ENCODE assay signal across 9 cellular contexts in the genomic region with DNA sequence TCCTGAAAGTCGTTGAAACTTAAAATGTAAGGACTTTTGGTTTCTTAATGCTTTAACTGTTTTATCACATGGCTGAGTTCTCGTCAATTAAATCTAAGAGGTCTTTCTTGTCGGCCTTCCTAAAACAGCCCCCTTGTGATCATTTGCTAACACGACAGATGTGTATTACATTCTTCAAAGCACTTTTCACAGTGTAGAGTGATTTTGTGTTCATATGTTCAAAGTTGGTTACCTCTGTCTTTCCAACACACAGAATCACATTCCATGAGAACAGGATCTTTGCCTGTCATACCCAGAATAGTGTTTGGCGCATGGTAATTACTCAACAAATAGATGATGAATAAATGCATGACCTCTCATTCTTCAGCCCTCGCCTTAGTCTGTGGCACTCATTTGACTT. TPM values are rescaled to one million over a fixed set of nuclear protein-coding genes. Genes with fewer than 3 reads are reported as not detected.
A peak's percentile ranks its signal among the peaks of the same experiment; 100 is the strongest.
DNase-seq lines count a peak whose midpoint lies in the region; ATAC-seq, FAIRE-seq and TF ChIP-seq lines count a peak whose summit lies in the region.
"Had no signal": no experiment of that assay in that cellular context is flagged by ENCODE, and none has a peak within 500 bp of the region (broad histone marks: within the 10 kb centered on the region; RNA-seq: fewer than 3 reads in every experiment).

No MANE protein-coding gene starts in this region.

- H3K36me3 Mint-ChIP-seq in effector memory CD8-positive, alpha-beta T cell (ENCODE audit: insufficient read depth), result peaks cover 8% of the 10 kb centered on the region
- peaks cover 2% of the 10 kb centered on the region for H3K36me3 Mint-ChIP-seq in activated CD8-positive, alpha-beta memory T cell treated with anti-CD3 and anti-CD28 coated beads, Interleukin-2, amount 10 ng/mL, durations not matched to agents 7 days and 5 days
- H3K36me3 Mint-ChIP-seq: activated naive CD4-positive, alpha-beta T cell treated with anti-CD3 and anti-CD28 coated beads, Interleukin-2, amount 50 U/mL, for 72 hours had no signal

- H3K9me3 Mint-ChIP-seq in effector memory CD8-positive, alpha-beta T cell, result no peaks in the 10 kb centered on the region
- H3K9me3 Mint-ChIP-seq in activated CD8-positive, alpha-beta memory T cell treated with anti-CD3 and anti-CD28 coated beads, Interleukin-2, amount 10 ng/mL, durations not matched to agents 7 days and 5 days (ENCODE audit: low read depth), result no peaks in the 10 kb centered on the region
- H3K9me3 Mint-ChIP-seq: activated naive CD4-positive, alpha-beta T cell treated with anti-CD3 and anti-CD28 coated beads, Interleukin-2, amount 50 U/mL, for 72 hours had no signal

- H3K4me1 Mint-ChIP-seq in effector memory CD8-positive, alpha-beta T cell (ENCODE audit: low read depth in 2 of 2), result peaks cover 13 to 19% of the 10 kb centered on the region in 2 donors
- H3K4me1 Mint-ChIP-seq in activated CD8-positive, alpha-beta memory T cell treated with anti-CD3 and anti-CD28 coated beads, Interleukin-2, amount 10 ng/mL, durations not matched to agents 7 days and 5 days, result peaks cover 9% of the 10 kb centered on the region

- 0 out of 2 replicates have a peak, but pooled peaks have one; percentile 7 for ATAC-seq in IMR-90 (ENCODE audit: low read depth)
- ATAC-seq in effector memory CD8-positive, alpha-beta T cell (replicated peaks), result no peak
- no peak for ATAC-seq in activated CD8-positive, alpha-beta memory T cell treated with anti-CD3 and anti-CD28 coated beads, Interleukin-2, amount 10 ng/mL, durations not matched to agents 7 days and 5 days

- peak overlapping the region; percentile 21; the same call in 1 of the 2 replicates for H3K4ac ChIP-seq in IMR-90 (ENCODE audit: low read depth, low read length)

- dilution Hi-C loops in IMR-90 (cut with HindIII; ENCODE audit: low sequenced_read_pairs, unreplicated experiment), result no loop called here

- no peaks in the 10 kb centered on the region for H3K27me3 ChIP-seq in BJ (ENCODE audit: control insufficient read depth, insufficient read depth, low read length)
- no peaks in the 10 kb centered on the region for H3K27me3 ChIP-seq in IMR-90 (ENCODE audit: control insufficient read depth, insufficient read depth, low read length)
- no peaks in the 10 kb centered on the region for H3K27me3 ChIP-seq in bronchial epithelial cell (ENCODE audit: control insufficient read depth, insufficient read depth, low read length)
- no peaks in the 10 kb centered on the region for H3K27me3 ChIP-seq in mucosa of stomach (ENCODE audit: control insufficient read depth, insufficient read depth, low read length)

- H3K4me3 Mint-ChIP-seq in effector memory CD8-positive, alpha-beta T cell, result no peak overlapping the region
- H3K4me3 Mint-ChIP-seq in activated CD8-positive, alpha-beta memory T cell treated with anti-CD3 and anti-CD28 coated beads, Interleukin-2, amount 10 ng/mL, durations not matched to agents 7 days and 5 days, result no peak overlapping the region

- peak overlapping the region; percentile 80; the same call in 1 of the 2 replicates for H3K27ac ChIP-seq in IMR-90 (ENCODE audit: insufficient read depth, low read length)

- no peak overlapping the region for H2BK120ac ChIP-seq in IMR-90 (ENCODE audit: low read depth, low read length)

- TF ChIP-seq RAD21 in IMR-90 (IDR thresholded peaks at IDR 0.05; ENCODE audit: low read length), result peak; percentile 48

- peaks cover 13% of the 10 kb centered on the region; the same call in 1 of the 2 replicates for H4K20me1 ChIP-seq in IMR-90 (ENCODE audit: insufficient read depth, low read length)

- 0 out of 2 replicates have a peak overlapping the region, but pooled peaks have one; percentile 14 for H3K14ac ChIP-seq in IMR-90 (replicated peaks; ENCODE audit: low read depth, low read length)

- no peaks in the 10 kb centered on the region for H3K27me3 Mint-ChIP-seq in effector memory CD8-positive, alpha-beta T cell
- no peaks in the 10 kb centered on the region for H3K27me3 Mint-ChIP-seq in activated CD8-positive, alpha-beta memory T cell treated with anti-CD3 and anti-CD28 coated beads, Interleukin-2, amount 10 ng/mL, durations not matched to agents 7 days and 5 days

- H2AK9ac ChIP-seq in IMR-90 (replicated peaks; ENCODE audit: low read depth, low read length, poor library complexity), result no peak overlapping the region

- H4K8ac ChIP-seq in IMR-90 (ENCODE audit: low read depth in 2 of 2, low read length in 2 of 2), result peak overlapping the region in 1 of 2 experiments; percentile 3; a peak in 2 of 4 replicates

- H3K18ac ChIP-seq in IMR-90 (ENCODE audit: low read depth, low read length), result no peak overlapping the region

- H3K9me1 ChIP-seq in IMR-90 (ENCODE audit: insufficient read depth, low read length), result peaks cover 13% of the 10 kb centered on the region

- peaks cover 4 to 55% of the 10 kb centered on the region in 2 experiments; a peak in 3 of 4 replicates for H3K79me1 ChIP-seq in IMR-90 (ENCODE audit: low read depth in 1 of 2, low read length in 2 of 2)

- H3K4me3 ChIP-seq in BJ (ENCODE audit: low read depth, low read length) (peak overlapping the region; percentile 80), IMR-90 (ENCODE audit: insufficient read depth, low read depth, low read length) (peak overlapping the region; percentile 70), bronchial epithelial cell (ENCODE audit: low read depth, low read length) (peak overlapping the region; percentile 64), mucosa of stomach (ENCODE audit: low read length) (peak overlapping the region; percentile 97)

- TF ChIP-seq POLR2A in IMR-90 (IDR thresholded peaks at IDR 0.05; ENCODE audit: low read depth, low read length), result no peak

- intact Hi-C loops in IMR-90 (cut with micrococcal nuclease), result loop anchor here (1.0 to 10.0 kb wide), 4 partner anchors 74 to 159 kb away; no protein-coding TSS in a partner anchor

- CTCF ChIA-PET in BJ (lab: Yijun Ruan, JAX), result interaction anchor here (1.8 kb wide), 3 partner anchors 74 to 181 kb away, joined by 3 to 6 read pairs (median 5); no protein-coding TSS in a partner anchor
- CTCF ChIA-PET in IMR-90 (lab: Yijun Ruan, JAX), result no interaction called here
- CTCF ChIA-PET in activated CD8-positive, alpha-beta memory T cell treated with anti-CD3 and anti-CD28 coated beads, Interleukin-2, amount 10 ng/mL, durations not matched to agents 7 days and 5 days (lab: Charles Lee), result interaction anchor here (1.4 kb wide), 1 partner anchor 159 kb away, joined by 4 read pairs; no protein-coding TSS in a partner anchor

- H4K91ac ChIP-seq in IMR-90 (ENCODE audit: insufficient read depth, low read depth, low read length), result no peak overlapping the region

- peak overlapping the region; percentile 64 for H2BK5ac ChIP-seq in IMR-90 (ENCODE audit: low read depth, low read length, poor library complexity, severe bottlenecking)

- no peak overlapping the region for H2AFZ ChIP-seq in IMR-90 (replicated peaks; ENCODE audit: low read length, poor library complexity)

- H3K56ac ChIP-seq in IMR-90 (ENCODE audit: extremely low read depth, insufficient read depth, low read length), result 0 out of 2 replicates have a peak overlapping the region, but pooled peaks have one; percentile 79

- POLR2A ChIA-PET in BJ (lab: Charles Lee) (no interaction called here), IMR-90 (lab: Charles Lee; ENCODE audit: unreplicated experiment) (no interaction called here)

- no peaks in the 10 kb centered on the region for H3K36me3 ChIP-seq in BJ (ENCODE audit: control insufficient read depth, insufficient read depth, low read length)
- peaks cover 3% of the 10 kb centered on the region; the same call in 1 of the 2 replicates for H3K36me3 ChIP-seq in IMR-90 (ENCODE audit: control insufficient read depth, insufficient read depth, low read length)
- peaks cover 3% of the 10 kb centered on the region for H3K36me3 ChIP-seq in bronchial epithelial cell (ENCODE audit: control insufficient read depth, insufficient read depth, low read length)
- no peaks in the 10 kb centered on the region for H3K36me3 ChIP-seq in mucosa of stomach (ENCODE audit: control insufficient read depth, insufficient read depth, low read length)

- H4K5ac ChIP-seq in IMR-90 (ENCODE audit: low read depth, low read length), result no peak overlapping the region

- no peak for DNase-seq in BJ (ENCODE audit: low read depth)
- DNase-seq in IMR-90, result peak; percentile 53
- DNase-seq in bronchial epithelial cell (ENCODE audit: low read depth), result peak; percentile 41
- DNase-seq in effector memory CD8-positive, alpha-beta T cell, result no peak
- DNase-seq in urothelium cell line (ENCODE audit: low spot score), result no peak
- no peak for DNase-seq in NCI-H1930 (lab: John Stamatoyannopoulos, UW)
- DNase-seq in activated CD8-positive, alpha-beta memory T cell treated with anti-CD3 and anti-CD28 coated beads, Interleukin-2, amount 10 ng/mL, durations not matched to agents 7 days and 5 days, result no peak

- H2AK5ac ChIP-seq in IMR-90 (ENCODE audit: low read depth, low read length), result peak overlapping the region; percentile 16; the same call in 1 of the 2 replicates

- TF ChIP-seq CTCF in BJ (IDR thresholded peaks at IDR 0.05; ENCODE audit: insufficient read depth, low read depth, low read length) (peak; percentile 40), IMR-90 (conservative IDR thresholded peaks at IDR 0.05; ENCODE audit: low read depth, low read length) (peak; percentile 31; the same call in 1 of the 2 replicates), bronchial epithelial cell (IDR thresholded peaks at IDR 0.05; ENCODE audit: insufficient read depth, low read length, severe bottlenecking) (peak; percentile 15)

- peak overlapping the region; percentile 95 for H3K4me2 ChIP-seq in IMR-90 (ENCODE audit: low read depth, low read length)

- peaks cover 5% of the 10 kb centered on the region for H3K4me1 ChIP-seq in IMR-90 (ENCODE audit: control insufficient read depth, insufficient read depth, low read length)
- peaks cover 6% of the 10 kb centered on the region for H3K4me1 ChIP-seq in mucosa of stomach (ENCODE audit: control insufficient read depth, insufficient read depth, low read length)

- in situ Hi-C loops in IMR-90 (cut with MboI; ENCODE audit: low sequenced_read_pairs), result no loop called here

- no peak overlapping the region for H2BK20ac ChIP-seq in IMR-90 (ENCODE audit: low read depth, low read length)

- no TSS peak for BruUV-seq in IMR-90 (replicated peaks; lab: Mats Ljungman, UMichigan)

- H3K27ac Mint-ChIP-seq in effector memory CD8-positive, alpha-beta T cell, result no peak overlapping the region
- no peak overlapping the region for H3K27ac Mint-ChIP-seq in activated CD8-positive, alpha-beta memory T cell treated with anti-CD3 and anti-CD28 coated beads, Interleukin-2, amount 10 ng/mL, durations not matched to agents 7 days and 5 days
- H3K27ac Mint-ChIP-seq: activated naive CD4-positive, alpha-beta T cell treated with anti-CD3 and anti-CD28 coated beads, Interleukin-2, amount 50 U/mL, for 72 hours had no signal

- no peak overlapping the region for H2BK15ac ChIP-seq in IMR-90 (ENCODE audit: low read depth, low read length)

- H3K23ac ChIP-seq in IMR-90 (ENCODE audit: low read depth, low read length), result peak overlapping the region; percentile 55

- H3K9ac ChIP-seq in IMR-90 (ENCODE audit: low read depth, low read length), result peak overlapping the region; percentile 79
- H3K9ac ChIP-seq in mucosa of stomach (ENCODE audit: low read length), result peak overlapping the region; percentile 81

- no CpG with 5 or more reads among the region's 6 CpGs for WGBS in IMR-90 (ENCODE audit: extremely low coverage in 2 of 2, insufficient read length in 1 of 2), 2 experiments

- FAIRE-seq in bronchial epithelial cell (lab: Jason Lieb, UNC), result no peak
- no peak for FAIRE-seq in urothelium cell line (lab: Jason Lieb, UNC)

- no peaks in the 10 kb centered on the region for H3K9me3 ChIP-seq in IMR-90 (ENCODE audit: control insufficient read depth, insufficient read depth, low read length)
- H3K9me3 ChIP-seq in mucosa of stomach (ENCODE audit: control insufficient read depth, low read length), result no peaks in the 10 kb centered on the region

RNA-seq across cellular contexts. Expression of a gene that starts 1.1 kb away (rescaled TPM):
- polyA plus RNA-seq in BJ (2011; rRNA removed), result 7.9 and 14.6 TPM in 2 replicates
- polyA minus RNA-seq in BJ (2011; rRNA and poly(A)+ RNA removed), result 2.7 and 2.8 TPM in 2 replicates
- total RNA-seq in IMR-90 (2012; rRNA removed), result 16.5 and 35.6 TPM in 2 replicates
- polyA plus RNA-seq in IMR-90 (2012; rRNA removed), result 19.2 and 21.0 TPM in 2 replicates
- 5.5 and 7.9 TPM in 2 replicates for polyA plus RNA-seq in IMR-90 (2012; cell fraction: cytosol; rRNA removed)
- 2.6 and 9.0 TPM in 2 replicates for polyA plus RNA-seq in IMR-90 (2012; cell fraction: nucleus; rRNA removed; ENCODE audit: low replicate concordance)
- total RNA-seq in bronchial epithelial cell, result 33.4 and 42.4 TPM in 2 replicates
- total RNA-seq in activated CD8-positive, alpha-beta memory T cell treated with anti-CD3 and anti-CD28 coated beads, Interleukin-2, amount 10 ng/mL, durations not matched to agents 7 days and 5 days, result 10 to 100 TPM; 17.0 to 19.3 TPM

Comparison
In these comparisons a context has a peak if more than half of its experiments do, and no peak if none do; other contexts are left out.
1. DNase-seq: peak in IMR-90 (single experiment) and bronchial epithelial cell (single experiment); none in BJ (single experiment), effector memory CD8-positive, alpha-beta T cell (0 of 3), urothelium cell line (single experiment), NCI-H1930 (0 of 2) and activated CD8-positive, alpha-beta memory T cell treated with anti-CD3 and anti-CD28 coated beads, Interleukin-2, amount 10 ng/mL, durations not matched to agents 7 days and 5 days (single experiment).
2. Peak in every context shown above with its lines, with median percentiles within 50 percentile points of each other: H3K4me3 ChIP-seq and CTCF ChIP-seq.